1 cellular context compared by ENCODE assay signal in the genomic region with DNA sequence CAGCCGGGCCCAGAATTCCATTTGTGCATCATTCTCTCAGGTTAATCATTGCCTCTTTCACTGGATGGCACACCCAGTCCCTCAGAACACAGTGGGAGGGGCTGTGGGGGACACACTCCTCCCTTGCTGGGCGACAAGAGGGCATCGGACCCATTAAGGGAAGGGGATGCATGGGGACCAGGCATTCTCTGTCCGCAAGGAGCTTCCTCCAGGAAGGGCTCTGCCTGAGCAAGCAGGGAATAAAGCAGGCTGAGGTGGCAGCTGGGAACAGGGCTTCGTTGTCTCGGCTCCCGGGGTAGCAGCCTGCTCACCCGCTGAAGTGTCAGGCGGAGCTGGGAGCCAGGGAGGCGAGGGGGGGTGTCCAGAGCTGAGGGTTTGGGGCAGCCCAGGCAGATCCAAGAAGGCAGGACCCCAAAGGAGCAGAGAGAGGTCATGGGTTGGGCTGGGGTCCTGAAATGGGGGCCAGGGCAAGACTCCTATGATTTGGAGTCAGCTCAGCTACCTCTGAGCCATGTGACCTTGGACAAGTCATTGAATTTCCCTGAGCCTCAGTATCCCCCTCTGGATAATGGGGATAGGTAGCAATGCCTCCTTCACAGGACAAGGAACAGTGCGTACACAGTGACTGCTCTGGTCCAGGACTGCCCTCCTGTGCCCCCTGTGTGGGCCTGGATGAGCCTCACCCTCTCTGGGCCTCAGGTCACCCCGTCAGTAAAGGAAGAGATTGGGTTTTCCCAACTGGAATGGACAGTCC.
TF ChIP-seq lines count a peak whose summit lies in the region.

No MANE protein-coding gene starts in this region.

TF ChIP-seq in A549, 52 proteins besides CTCF, POLR2A, EP300 and RAD21 (continued from another document):
- TF ChIP-seq REST (IDR thresholded peaks at IDR 0.05) (peak; percentile 35), NR3C1 (IDR thresholded peaks at IDR 0.05) (no peak), ATOH8 (CRISPR knock-in tag; IDR thresholded peaks at IDR 0.05; ENCODE audit: low read depth) (no peak), MAX (IDR thresholded peaks at IDR 0.05) (0 out of 2 replicates have a peak, but pooled peaks have one; percentile 22), FOSL2 (IDR thresholded peaks at IDR 0.05) (no peak), FOSL2 (CRISPR knock-in tag; IDR thresholded peaks at IDR 0.05) (no peak), CHD2 (IDR thresholded peaks at IDR 0.05; ENCODE audit: low read length, partially characterized antibody) (no peak)
